Comparison of ENCODE assay signal across 17 cellular contexts in genomic region chr2:39571197-39571731, GRCh38.
DNase-seq lines count a peak whose midpoint lies in the region; ATAC-seq, FAIRE-seq and TF ChIP-seq lines count a peak whose summit lies in the region.
"Had no signal": no experiment of that assay in that cellular context is flagged by ENCODE, and none has a peak within 500 bp of the region (broad histone marks: within the 10 kb centered on the region; RNA-seq: fewer than 3 reads in every experiment).

No MANE protein-coding gene starts in this region.

- no peak for DNase-seq in MCF 10A (ENCODE audit: unreplicated experiment)
- no peak for DNase-seq in breast epithelium (ENCODE audit: low spot score in 2 of 2)
- no peak for DNase-seq in endothelial cell of umbilical vein (ENCODE audit: low read depth, low spot score)
- peak; percentile 57 for DNase-seq in mesendoderm
- DNase-seq in urothelium cell line (ENCODE audit: low spot score) = no peak
- DNase-seq in GM20000 (ENCODE audit: low spot score) = no peak
- DNase-seq in stimulated activated CD4-positive, alpha-beta T cell treated with anti-CD3 and anti-CD28 coated beads, Interleukin-1b, Interleukin-23, amount 100 ng/mL, for 48 hours = no peak
- DNase-seq: naive thymus-derived CD4-positive, alpha-beta T cell; NCI-H1694 treated with DMSO at 0.1 percent for 48 hours; NCI-H82; sigmoid colon had no signal

- no peak overlapping the region for H2BK120ac ChIP-seq in mesendoderm (ENCODE audit: low read depth, low read length)

- WGBS in mesendoderm (ENCODE audit: extremely low coverage, insufficient coverage, low lambda C conversion rate) = no CpG with 5 or more reads among the region's 5 CpGs

- no peak overlapping the region for H3K9ac ChIP-seq in endothelial cell of umbilical vein (replicated peaks; ENCODE audit: extremely low read depth, insufficient read depth, low read length)
- H3K9ac ChIP-seq in mesendoderm (ENCODE audit: low read length) = no peak overlapping the region

- H3K4me3 ChIP-seq in breast epithelium (no peak overlapping the region), endothelial cell of umbilical vein (replicated peaks in 1 of 3; ENCODE audit: insufficient read depth in 1 of 3, low read depth in 1 of 3, low read length in 3 of 3) (no peak overlapping the region), mesendoderm (ENCODE audit: low read length) (no peak overlapping the region)
- H3K4me3 ChIP-seq: dorsolateral prefrontal cortex, sigmoid colon, SJSA1 had no signal

- no peak overlapping the region for H3K4me2 ChIP-seq in endothelial cell of umbilical vein (ENCODE audit: insufficient read depth, low read length)
- no peak overlapping the region for H3K4me2 ChIP-seq in mesendoderm (ENCODE audit: low read length)

- H4K20me1 ChIP-seq in endothelial cell of umbilical vein (replicated peaks; ENCODE audit: control insufficient read depth, extremely low read depth, insufficient read depth, low read length) = no peaks in the 10 kb centered on the region

- H3K4me3 Mint-ChIP-seq in MCF 10A (ENCODE audit: unreplicated experiment) = no peak overlapping the region
- H3K4me3 Mint-ChIP-seq: naive thymus-derived CD4-positive, alpha-beta T cell had no signal

- no peak overlapping the region for H4K8ac ChIP-seq in mesendoderm (ENCODE audit: low read depth, low read length)

- H3K79me1 ChIP-seq in mesendoderm (ENCODE audit: low read length) = no peaks in the 10 kb centered on the region

- CTCF ChIA-PET in MCF 10A (lab: Yijun Ruan, JAX) (interaction anchor here (0.6 to 2.0 kb wide), 4 partner anchors 20 to 649 kb away, joined by 3 to 16 read pairs (median 3); no protein-coding TSS in a partner anchor), endothelial cell of umbilical vein (lab: Charles Lee) (interaction anchor here (0.7 to 0.9 kb wide), 2 partner anchors 23 to 125 kb away, joined by 3 read pairs; no protein-coding TSS in a partner anchor)

- H3K9me3 Mint-ChIP-seq in MCF 10A (ENCODE audit: unreplicated experiment) = no peaks in the 10 kb centered on the region
- H3K9me3 Mint-ChIP-seq: activated naive CD4-positive, alpha-beta T cell treated with anti-CD3 and anti-CD28 coated beads, Interleukin-2, amount 50 U/mL, for 72 hours had no signal

- H2BK15ac ChIP-seq in mesendoderm (replicated peaks; ENCODE audit: low read depth) = no peak overlapping the region

- H3K36me3 ChIP-seq in breast epithelium (no peaks in the 10 kb centered on the region), endothelial cell of umbilical vein (ENCODE audit: control insufficient read depth in 2 of 2, extremely low read depth in 1 of 2, insufficient read depth in 2 of 2, low read length in 2 of 2) (no peaks in the 10 kb centered on the region), mesendoderm (ENCODE audit: control insufficient read depth, insufficient read depth, low read length) (no peaks in the 10 kb centered on the region)
- H3K36me3 ChIP-seq: sigmoid colon, SJSA1 had no signal

- peak overlapping the region; percentile 9 for H2AFZ ChIP-seq in endothelial cell of umbilical vein (ENCODE audit: low read depth, low read length)

- no TSS peak for BruUV-seq in MCF 10A (replicated peaks; lab: Mats Ljungman, UMichigan)
- BruUV-seq in endothelial cell of umbilical vein (replicated peaks; lab: Mats Ljungman, UMichigan) = no TSS peak

- H2AK5ac ChIP-seq in mesendoderm (ENCODE audit: low read length) = no peak overlapping the region

- H3K4me1 ChIP-seq in breast epithelium (no peaks in the 10 kb centered on the region), endothelial cell of umbilical vein (ENCODE audit: control insufficient read depth, extremely low read depth, insufficient read depth, low read length) (peaks cover 20% of the 10 kb centered on the region), mesendoderm (ENCODE audit: control insufficient read depth, low read depth, low read length) (no peaks in the 10 kb centered on the region)

- no peaks in the 10 kb centered on the region for H3K27me3 Mint-ChIP-seq in MCF 10A (ENCODE audit: insufficient read depth, unreplicated experiment)

- H3K4ac ChIP-seq in mesendoderm (ENCODE audit: low read depth, low read length) = no peak overlapping the region

- H3K27ac ChIP-seq in breast epithelium (no peak overlapping the region), endothelial cell of umbilical vein (ENCODE audit: insufficient read depth, low read depth, low read length) (no peak overlapping the region), mesendoderm (ENCODE audit: low read depth, low read length) (no peak overlapping the region)
- H3K27ac ChIP-seq: SJSA1 had no signal

- H3K9me1 ChIP-seq in endothelial cell of umbilical vein (replicated peaks; ENCODE audit: control insufficient read depth, extremely low read depth, insufficient read depth, low read length) = no peaks in the 10 kb centered on the region

- dilution Hi-C loops in endothelial cell of umbilical vein (cut with MboI; ENCODE audit: extremely low pct_ligation_motif_present, low sequenced_read_pairs) = no loop called here

- no peaks in the 10 kb centered on the region for H3K79me2 ChIP-seq in endothelial cell of umbilical vein (ENCODE audit: control insufficient read depth, insufficient read depth, low read length)
- no peaks in the 10 kb centered on the region for H3K79me2 ChIP-seq in mesendoderm (ENCODE audit: control insufficient read depth, insufficient read depth, low read length)

- intact Hi-C loops in MCF 10A (cut with micrococcal nuclease) = no loop called here
- intact Hi-C loops in breast epithelium (cut with DNase I; ENCODE audit: low total_unique reads) = no loop called here
- intact Hi-C loops in endothelial cell of umbilical vein (cut with micrococcal nuclease) = no loop called here

- no peak for TF ChIP-seq CTCF in MCF 10A (IDR thresholded peaks at IDR 0.05; ENCODE audit: unreplicated experiment)
- TF ChIP-seq CTCF in breast epithelium (IDR thresholded peaks at IDR 0.05) = no peak
- no peak for TF ChIP-seq CTCF in endothelial cell of umbilical vein (IDR thresholded peaks at IDR 0.05; ENCODE audit: extremely low read depth in 1 of 2, insufficient read depth in 1 of 2, low read depth in 1 of 2, low read length in 2 of 2)
- TF ChIP-seq CTCF in GM20000 (IDR thresholded peaks at IDR 0.05; ENCODE audit: extremely low read depth, missing control alignments) = no peak

- H3K27me3 ChIP-seq in breast epithelium (no peaks in the 10 kb centered on the region), endothelial cell of umbilical vein (ENCODE audit: control insufficient read depth in 2 of 2, insufficient read depth in 2 of 2, low read length in 2 of 2) (no peaks in the 10 kb centered on the region), mesendoderm (ENCODE audit: insufficient read depth, low read length, poor library complexity) (no peaks in the 10 kb centered on the region)
- H3K27me3 ChIP-seq: dorsolateral prefrontal cortex, sigmoid colon, SJSA1 had no signal

- TF ChIP-seq POLR2A in breast epithelium (IDR thresholded peaks at IDR 0.05) (no peak), endothelial cell of umbilical vein (IDR thresholded peaks at IDR 0.05; ENCODE audit: low read depth, low read length) (no peak)

- H3K18ac ChIP-seq in mesendoderm (ENCODE audit: low read length) = no peak overlapping the region

- H4K5ac ChIP-seq in mesendoderm (ENCODE audit: low read length) = no peak overlapping the region

- FAIRE-seq in endothelial cell of umbilical vein (lab: Jason Lieb, UNC) = no peak
- peak; percentile 46 for FAIRE-seq in urothelium cell line (lab: Jason Lieb, UNC)
- FAIRE-seq: A204.1, frontal cortex had no signal

- peaks cover 20% of the 10 kb centered on the region for H3K4me1 Mint-ChIP-seq in MCF 10A (ENCODE audit: insufficient read depth, unreplicated experiment)

- no peak overlapping the region for H3K23ac ChIP-seq in mesendoderm (ENCODE audit: low read length)

- no peak overlapping the region for H2BK5ac ChIP-seq in mesendoderm (ENCODE audit: low read length)

- H3K27ac Mint-ChIP-seq in MCF 10A (ENCODE audit: low read depth, unreplicated experiment) = peak overlapping the region; percentile 13
- H3K27ac Mint-ChIP-seq: activated naive CD4-positive, alpha-beta T cell treated with anti-CD3 and anti-CD28 coated beads, Interleukin-2, amount 50 U/mL, for 72 hours; naive thymus-derived CD4-positive, alpha-beta T cell had no signal

- H3K56ac ChIP-seq in mesendoderm (ENCODE audit: low read length) = no peak overlapping the region

- no peak for ATAC-seq in HG02852 (IDR thresholded peaks at IDR 0.05; ENCODE audit: unreplicated experiment)
- ATAC-seq: activated naive CD4-positive, alpha-beta T cell treated with anti-CD3 and anti-CD28 coated beads, Interleukin-2, amount 50 U/mL, for 72 hours; naive thymus-derived CD4-positive, alpha-beta T cell had no signal

- POLR2A ChIA-PET in MCF 10A (lab: Yijun Ruan, JAX) = interaction anchor here (1.6 kb wide), 1 partner anchor 191 kb away, joined by 3 read pairs; no protein-coding TSS in a partner anchor
- POLR2A ChIA-PET in endothelial cell of umbilical vein (lab: Charles Lee) = no interaction called here

- peaks cover 1% of the 10 kb centered on the region for H3K36me3 Mint-ChIP-seq in MCF 10A (ENCODE audit: insufficient read depth, unreplicated experiment)
- H3K36me3 Mint-ChIP-seq: activated naive CD4-positive, alpha-beta T cell treated with anti-CD3 and anti-CD28 coated beads, Interleukin-2, amount 50 U/mL, for 72 hours had no signal

- no peaks in the 10 kb centered on the region for H3K9me3 ChIP-seq in breast epithelium
- no peaks in the 10 kb centered on the region for H3K9me3 ChIP-seq in endothelial cell of umbilical vein (replicated peaks; ENCODE audit: control insufficient read depth, insufficient read depth, low read length)
- H3K9me3 ChIP-seq: sigmoid colon, SJSA1 had no signal

TF ChIP-seq in endothelial cell of umbilical vein, 7 proteins besides CTCF, POLR2A, EP300 and RAD21:
- TF ChIP-seq EZH2 (IDR thresholded peaks at IDR 0.05; ENCODE audit: borderline replicate concordance, low read depth, low read length, severe bottlenecking) (no peak), JUN (IDR thresholded peaks at IDR 0.05; ENCODE audit: borderline replicate concordance, insufficient read depth, insufficient read length, low read depth) (no peak), MAX (IDR thresholded peaks at IDR 0.05; ENCODE audit: insufficient read depth, insufficient read length) (no peak), FOS (IDR thresholded peaks at IDR 0.05; ENCODE audit: borderline replicate concordance, insufficient read depth, low read length) (no peak), POLR2AphosphoS5 (IDR thresholded peaks at IDR 0.05; ENCODE audit: insufficient read depth, low read depth, low read length) (no peak), GATA2 (IDR thresholded peaks at IDR 0.05; ENCODE audit: insufficient read depth, insufficient read length, low read depth, low read length) (no peak), MYC (IDR thresholded peaks at IDR 0.05; ENCODE audit: low read depth, low read length) (no peak)
